In genomic region chr4:41538887-41539498, GRCh38 we compare ENCODE assay signal across 12 cellular contexts. TPM values are rescaled to one million over a fixed set of nuclear protein-coding genes. Genes with fewer than 3 reads are reported as not detected.
DNase-seq lines count a peak whose midpoint lies in the region; ATAC-seq and TF ChIP-seq lines count a peak whose summit lies in the region.
"Had no signal": no experiment of that assay in that cellular context is flagged by ENCODE, and none has a peak within 500 bp of the region (broad histone marks: within the 10 kb centered on the region; RNA-seq: fewer than 3 reads in every experiment).

No MANE protein-coding gene starts in this region.

- no peaks in the 10 kb centered on the region for H3K9me3 Mint-ChIP-seq in endodermal cell
- H3K9me3 Mint-ChIP-seq: CD8-positive, alpha-beta T cell had no signal

- WGBS in endodermal cell (ENCODE audit: insufficient coverage in 1 of 2, insufficient read length in 1 of 2), 2 experiments: 91 to 97% methylated on average over 9 to 12 of the region's 12 CpGs

- H3K27ac ChIP-seq in breast epithelium (peak overlapping the region; percentile 62 to 71), endodermal cell (ENCODE audit: low read depth, low read length) (no peak overlapping the region)
- H3K27ac ChIP-seq: cardiac muscle cell had no signal

- no peak for TF ChIP-seq POLR2A in breast epithelium (IDR thresholded peaks at IDR 0.05)

- H3K9me3 ChIP-seq in breast epithelium: no peaks in the 10 kb centered on the region
- no peaks in the 10 kb centered on the region for H3K9me3 ChIP-seq in skeletal muscle satellite cell (replicated peaks; ENCODE audit: low read length)
- no peaks in the 10 kb centered on the region for H3K9me3 ChIP-seq in endodermal cell (ENCODE audit: control insufficient read depth, low read length)

- H3K27me3 ChIP-seq in breast epithelium (no peaks in the 10 kb centered on the region), skeletal muscle satellite cell (ENCODE audit: control insufficient read depth, insufficient read depth, low read length) (peaks cover 24% of the 10 kb centered on the region), endodermal cell (ENCODE audit: control insufficient read depth, insufficient read depth, low read length, poor library complexity, severe bottlenecking) (no peaks in the 10 kb centered on the region)

- H3K4me1 Mint-ChIP-seq in endodermal cell: peaks cover 23% of the 10 kb centered on the region

- intact Hi-C loops in breast epithelium (cut with DNase I; ENCODE audit: low total_unique reads): no loop called here

- peak overlapping the region; percentile 4 for H3K4me2 ChIP-seq in skeletal muscle satellite cell (ENCODE audit: low read length)

- H3K36me3 Mint-ChIP-seq in endodermal cell (ENCODE audit: low read depth): no peaks in the 10 kb centered on the region
- H3K36me3 Mint-ChIP-seq: CD8-positive, alpha-beta T cell had no signal

- H3K27ac Mint-ChIP-seq in endodermal cell: no peak overlapping the region
- H3K27ac Mint-ChIP-seq: CD8-positive, alpha-beta T cell had no signal

- ATAC-seq in GM21619 (IDR thresholded peaks at IDR 0.05; ENCODE audit: unreplicated experiment): no peak
- ATAC-seq: CD8-positive, alpha-beta T cell; GM12878 had no signal

- no peak overlapping the region for H3K4me3 Mint-ChIP-seq in endodermal cell
- H3K4me3 Mint-ChIP-seq: CD8-positive, alpha-beta T cell had no signal

- TF ChIP-seq CTCF in breast epithelium (IDR thresholded peaks at IDR 0.05) (no peak), endodermal cell (conservative IDR thresholded peaks at IDR 0.05) (no peak)

- DNase-seq in ELF-1 (ENCODE audit: low read depth, low spot score): peak; percentile 42
- DNase-seq in breast epithelium (ENCODE audit: low spot score in 2 of 2): no peak
- DNase-seq in islet precursor cell: peak; percentile 66
- DNase-seq in RKO (ENCODE audit: low spot score): no peak
- DNase-seq in NCI-H1694 (lab: John Stamatoyannopoulos, UW): no peak
- DNase-seq in endodermal cell: no peak
- DNase-seq: CD8-positive, alpha-beta T cell; Kasumi-1 had no signal

- H3K4me1 ChIP-seq in breast epithelium: peaks cover 0 to 11% of the 10 kb centered on the region in 2 donors
- H3K4me1 ChIP-seq in skeletal muscle satellite cell (ENCODE audit: control insufficient read depth, insufficient read depth, low read length): peaks cover 9% of the 10 kb centered on the region
- peaks cover 8% of the 10 kb centered on the region for H3K4me1 ChIP-seq in endodermal cell (ENCODE audit: control insufficient read depth, insufficient read depth, low read length)

- H3K4me3 ChIP-seq in breast epithelium (peak overlapping the region; percentile 3 to 17 (median 12)), skeletal muscle satellite cell (ENCODE audit: low read length) (peak overlapping the region; percentile 27), endodermal cell (ENCODE audit: low read length) (no peak overlapping the region)
- H3K4me3 ChIP-seq: cardiac muscle cell, GM12878 had no signal

- H3K36me3 ChIP-seq in breast epithelium (no peaks in the 10 kb centered on the region), skeletal muscle satellite cell (ENCODE audit: insufficient read depth, low read length) (no peaks in the 10 kb centered on the region), endodermal cell (ENCODE audit: control insufficient read depth, insufficient read depth, low read length) (no peaks in the 10 kb centered on the region)
- H3K36me3 ChIP-seq: cardiac muscle cell had no signal

- H3K9ac ChIP-seq in skeletal muscle satellite cell (ENCODE audit: low read depth, low read length) (peak overlapping the region; percentile 18), endodermal cell (ENCODE audit: extremely low read depth, low read length, poor library complexity, severe bottlenecking) (no peak overlapping the region)

- H3K27me3 Mint-ChIP-seq in endodermal cell (ENCODE audit: insufficient read depth): peaks cover 9% of the 10 kb centered on the region

RNA-seq across cellular contexts. Expression of gene LIMCH1, which starts 1.0 kb away (rescaled TPM):
- 10 to 100 TPM; 34.6 to 72.2 (median 71.8) TPM for total RNA-seq in breast epithelium
- 1.5 and 4.4 TPM in 2 replicates for total RNA-seq in skeletal muscle satellite cell (2012; rRNA removed)
- total RNA-seq in endodermal cell: 1 to 10 TPM; 3.1 to 5.8 TPM
- 14.1 TPM for polyA plus RNA-seq in endodermal cell (2013, experiment 1 of 2)
- polyA plus RNA-seq in endodermal cell (2013, experiment 2 of 2): 13.5 TPM
- total RNA-seq: CD8-positive, alpha-beta T cell had no signal

Comparison
In these comparisons a context has a peak if more than half of its experiments do, and no peak if none do; other contexts are left out.
1. DNase-seq: peak in ELF-1 (single experiment) and islet precursor cell (single experiment); none in breast epithelium (0 of 2), RKO (single experiment), NCI-H1694 (single experiment) and endodermal cell (single experiment).
2. RNA of gene LIMCH1, which starts 1.0 kb away (total RNA-seq): 34.6 to 72.2 TPM in breast epithelium; 3.1 to 5.8 TPM in endodermal cell; every median in the first group is over 4 times any median in the second.